ENCODE assay signal across 8 cellular contexts in the genomic region with DNA sequence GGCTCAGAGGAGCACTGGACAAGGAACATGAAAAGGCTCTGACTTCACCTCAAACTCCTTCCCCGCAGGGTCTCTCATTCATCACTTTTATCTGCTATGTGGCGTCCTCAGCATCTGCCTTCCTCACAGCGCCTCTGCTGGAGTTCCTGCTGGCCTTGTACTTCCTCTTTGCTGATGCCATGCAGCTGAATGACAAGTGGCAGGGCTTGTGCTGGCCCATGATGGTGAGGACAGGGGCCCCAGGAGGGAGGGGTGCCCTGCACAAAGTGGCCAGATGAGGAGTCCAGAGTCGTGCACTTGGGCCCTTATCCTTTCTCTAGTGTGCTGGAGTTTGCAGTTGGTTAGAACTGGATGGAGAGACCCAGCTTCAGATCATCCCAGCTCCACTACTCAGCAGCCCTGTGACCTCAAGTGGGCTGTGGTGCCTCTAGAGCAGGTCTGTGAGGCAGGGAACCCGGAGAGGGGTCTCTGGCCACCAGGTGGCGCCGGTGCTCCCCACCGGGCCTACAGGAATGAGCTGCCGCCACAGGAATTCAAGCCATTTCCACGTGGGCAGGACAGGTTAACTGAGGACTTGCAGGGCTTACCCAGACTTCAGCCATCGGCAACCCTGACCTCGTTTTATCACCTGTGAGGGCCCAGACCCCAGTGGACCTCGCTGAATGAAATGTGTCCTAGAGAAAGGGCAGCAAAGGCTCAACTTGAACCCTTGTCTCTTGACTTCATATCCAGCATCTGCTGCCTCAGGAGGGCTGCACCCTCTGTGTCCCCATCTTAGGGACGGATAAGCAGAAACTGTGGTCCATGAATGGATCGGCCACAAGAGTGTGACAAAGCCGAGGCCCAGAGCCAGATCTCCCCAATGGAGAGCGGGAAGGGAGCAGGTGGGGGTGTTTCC. TPM values are rescaled to one million over a fixed set of nuclear protein-coding genes. Genes with fewer than 3 reads are reported as not detected.
DNase-seq lines count a peak whose midpoint lies in the region; ATAC-seq, FAIRE-seq and TF ChIP-seq lines count a peak whose summit lies in the region.

No MANE protein-coding gene starts in this region.

- H3K4me2 ChIP-seq in HepG2 (ENCODE audit: low read depth, low read length), result 0 out of 2 replicates have a peak overlapping the region, but pooled peaks have one; percentile 15

- peaks cover 23 to 43% of the 10 kb centered on the region in 2 experiments for H3K36me3 ChIP-seq in HepG2 (replicated peaks in 1 of 2; ENCODE audit: control insufficient read depth in 1 of 2, insufficient read depth in 2 of 2, low read length in 2 of 2)

- BruUV-seq in HepG2 (replicated peaks; lab: Mats Ljungman, UMichigan), result no TSS peak

- H4K20me1 ChIP-seq in HepG2 (ENCODE audit: insufficient read depth, low read length), result peaks cover 13% of the 10 kb centered on the region; the same call in 1 of the 2 replicates

- H3K27ac Mint-ChIP-seq in activated CD4-positive, alpha-beta T cell treated with anti-CD3 and anti-CD28 coated beads, Interleukin-2, amount 10 ng/mL, durations not matched to agents 24 days and 14 days, result peak overlapping the region; percentile 76

- H3K27ac ChIP-seq in coronary artery (peak overlapping the region in 1 of 2 donors; percentile 52), HepG2 (ENCODE audit: extremely low read length, insufficient read depth, low read length) (peak overlapping the region; percentile 61)

- DNase-seq in EL (peak; percentile 87), NCI-H510A (lab: John Stamatoyannopoulos, UW) (peak; percentile 67), coronary artery (ENCODE audit: low spot score) (peak; percentile 88), HepG2 (ENCODE audit: low spot score) (peak; percentile 93)
- peak; percentile 94 for DNase-seq in activated CD4-positive, alpha-beta T cell treated with anti-CD3 and anti-CD28 coated beads, Interleukin-2, amount 10 ng/mL, durations not matched to agents 24 days and 14 days
- DNase-seq in stimulated activated CD4-positive, alpha-beta T cell treated with anti-CD3 and anti-CD28 coated beads, Interleukin-4, amount 100 ng/mL, for 48 hours (ENCODE audit: low read depth in 2 of 2), result peak; percentile 82 to 85

- WGBS in HepG2 (ENCODE audit: low lambda C conversion rate), result 69% methylated on average over 9 of the region's 17 CpGs

- peak; percentile 96 for TF ChIP-seq RAD21 in HepG2 (CRISPR knock-in tag; IDR thresholded peaks at IDR 0.05)

- no peak overlapping the region for H3K9ac ChIP-seq in HepG2 (ENCODE audit: insufficient read depth, low read depth, low read length)

- H3K36me3 Mint-ChIP-seq in activated CD4-positive, alpha-beta T cell treated with anti-CD3 and anti-CD28 coated beads, Interleukin-2, amount 10 ng/mL, durations not matched to agents 24 days and 14 days (ENCODE audit: low read depth), result peaks cover 50% of the 10 kb centered on the region

- H3K79me2 ChIP-seq in HepG2 (ENCODE audit: insufficient read depth, low read length), result peaks cover 9% of the 10 kb centered on the region

- H3K4me3 Mint-ChIP-seq in activated CD4-positive, alpha-beta T cell treated with anti-CD3 and anti-CD28 coated beads, Interleukin-2, amount 10 ng/mL, durations not matched to agents 24 days and 14 days, result peak overlapping the region; percentile 68

- ATAC-seq in HG02852 (IDR thresholded peaks at IDR 0.05; ENCODE audit: unreplicated experiment) (peak; percentile 33), HepG2 (peak; percentile 73), GM19324 (IDR thresholded peaks at IDR 0.05; ENCODE audit: low FRiP score, unreplicated experiment) (no peak)

- CTCF ChIA-PET in HepG2 (lab: Yijun Ruan, JAX; ENCODE audit: low intra/inter-chr PET ratio, low total read pairs), result interaction anchor here (0.9 to 3.0 kb wide), 5 partner anchors 42 to 259 kb away, joined by 3 to 12 read pairs (median 8); partner anchors contain the start of gene CMTM4

- no peaks in the 10 kb centered on the region for H3K9me3 ChIP-seq in HepG2 (ENCODE audit: low read length)

- H3K4me3 ChIP-seq in coronary artery, result no peak overlapping the region
- no peak overlapping the region for H3K4me3 ChIP-seq in HepG2 (replicated peaks in 1 of 3; ENCODE audit: insufficient read depth in 1 of 3, low read depth in 2 of 3, low read length in 3 of 3)

- POLR2A ChIA-PET in HepG2 (lab: Yijun Ruan, JAX), result interaction anchor here (0.6 to 2.1 kb wide), 9 partner anchors 9 to 202 kb away, joined by 3 to 15 read pairs (median 4); partner anchors contain the start of gene CKLF

- no peaks in the 10 kb centered on the region for H3K9me3 Mint-ChIP-seq in activated CD4-positive, alpha-beta T cell treated with anti-CD3 and anti-CD28 coated beads, Interleukin-2, amount 10 ng/mL, durations not matched to agents 24 days and 14 days

- FAIRE-seq in HepG2 (lab: Jason Lieb, UNC), result peak; percentile 88

- intact Hi-C loops in activated CD4-positive, alpha-beta T cell treated with anti-CD3 and anti-CD28 coated beads, Interleukin-2, amount 10 ng/mL, durations not matched to agents 24 days and 14 days (cut with micrococcal nuclease), result loop anchor here (1.0 to 5.0 kb wide), 4 partner anchors 131 to 264 kb away; partner anchors contain the start of gene DYNC1LI2
- intact Hi-C loops in HepG2 (cut with micrococcal nuclease; ENCODE audit: unreplicated experiment), result loop anchor here (1.0 to 2.0 kb wide), 6 partner anchors 43 to 265 kb away; no protein-coding TSS in a partner anchor

- in situ Hi-C loops in HepG2 (cut with HindIII; ENCODE audit: extremely low pct_ligation_motif_present, low pct_unique_long_range_greater_than_20kb), result loop anchor here (5.0 kb wide), 2 partner anchors 84 to 259 kb away; no protein-coding TSS in a partner anchor

- H3K27me3 ChIP-seq in HepG2 (ENCODE audit: control insufficient read depth in 1 of 2, insufficient read depth in 2 of 2, low read length in 2 of 2), result no peaks in the 10 kb centered on the region

- TF ChIP-seq CTCF in coronary artery (IDR thresholded peaks at IDR 0.05) (peak; percentile 80), HepG2 (CRISPR knock-in tag; IDR thresholded peaks at IDR 0.05) (peak; percentile 98)

- H3K4me1 Mint-ChIP-seq in activated CD4-positive, alpha-beta T cell treated with anti-CD3 and anti-CD28 coated beads, Interleukin-2, amount 10 ng/mL, durations not matched to agents 24 days and 14 days, result peaks cover 33% of the 10 kb centered on the region

- no peaks in the 10 kb centered on the region for H3K27me3 Mint-ChIP-seq in activated CD4-positive, alpha-beta T cell treated with anti-CD3 and anti-CD28 coated beads, Interleukin-2, amount 10 ng/mL, durations not matched to agents 24 days and 14 days

- H3K4me1 ChIP-seq in HepG2 (ENCODE audit: insufficient read depth, low read length), result peaks cover 40% of the 10 kb centered on the region

- TF ChIP-seq EP300 in HepG2 (IDR thresholded peaks at IDR 0.05; ENCODE audit: low read depth in 2 of 2, low read length in 2 of 2), result peak in 1 of 2 experiments; percentile 20; a peak in 2 of 4 replicates
- peak; percentile 42; the same call in 1 of the 2 replicates for TF ChIP-seq EP300 in HepG2 (CRISPR knock-in tag; IDR thresholded peaks at IDR 0.05; ENCODE audit: borderline replicate concordance)

- no peak overlapping the region for H2AFZ ChIP-seq in HepG2 (ENCODE audit: low read length)

- TF ChIP-seq POLR2A in HepG2 (IDR thresholded peaks at IDR 0.05; ENCODE audit: insufficient read depth in 1 of 2, low read depth in 2 of 2, low read length in 2 of 2), result peak in 1 of 2 experiments; percentile 35; a peak in 1 of 4 replicates

RNA-seq across cellular contexts. Expression of gene CMTM3, which starts 4.0 kb away (rescaled TPM):
- 95.6 and 100 TPM in 2 replicates for total RNA-seq in activated CD4-positive, alpha-beta T cell treated with anti-CD3 and anti-CD28 coated beads, Interleukin-2, amount 10 ng/mL, durations not matched to agents 24 days and 14 days
- 20.6 and 29.2 TPM in 2 replicates for total RNA-seq in HepG2 (2016; rRNA removed; fragmentation: Illumina TruSeq; extraction: Trizol)
- 14.7 and 15.6 TPM in 2 replicates for total RNA-seq in HepG2 (2016; cell fraction: cytosol; rRNA removed; fragmentation: Illumina TruSeq; extraction: Trizol; ENCODE audit: low read depth)
- 18.9 and 30.0 TPM in 2 replicates for total RNA-seq in HepG2 (2016; cell fraction: insoluble cytoplasmic fraction; rRNA removed; fragmentation: Illumina TruSeq; extraction: Trizol)
- 39.9 and 42.8 TPM in 2 replicates for total RNA-seq in HepG2 (2016; cell fraction: membrane; rRNA removed; fragmentation: Illumina TruSeq; extraction: Trizol)
- 19.8 and 22.0 TPM in 2 replicates for total RNA-seq in HepG2 (2016; cell fraction: nucleus; rRNA removed; fragmentation: Illumina TruSeq; extraction: Trizol)
- 48.7 and 62.0 TPM in 2 replicates for polyA plus RNA-seq in HepG2 (2011; rRNA removed)
- polyA plus RNA-seq in HepG2 (2011; cell fraction: cytosol; rRNA removed), result 53.5 and 62.3 TPM in 2 replicates
- 50.7 and 56.5 TPM in 2 replicates for polyA plus RNA-seq in HepG2 (2011; cell fraction: nucleus; rRNA removed)
- polyA plus RNA-seq in HepG2 (2012), result 36.1 and 48.8 TPM in 2 replicates
- 21.8 and 24.0 TPM in 2 replicates for polyA plus RNA-seq in HepG2 (2016; cell fraction: cytosol; fragmentation: Illumina TruSeq; extraction: Trizol; ENCODE audit: low read depth)
- polyA plus RNA-seq in HepG2 (2016; cell fraction: insoluble cytoplasmic fraction; fragmentation: Illumina TruSeq; extraction: Trizol; ENCODE audit: low read depth), result 31.5 and 37.2 TPM in 2 replicates
- 48.5 and 52.0 TPM in 2 replicates for polyA plus RNA-seq in HepG2 (2016; cell fraction: membrane; fragmentation: Illumina TruSeq; extraction: Trizol; ENCODE audit: low read depth)
- polyA plus RNA-seq in HepG2 (2016; cell fraction: nucleus; fragmentation: Illumina TruSeq; extraction: Trizol; ENCODE audit: insufficient read depth, low read depth), result 51.6 and 59.3 TPM in 2 replicates
- polyA minus RNA-seq in HepG2 (2011; rRNA and poly(A)+ RNA removed; ENCODE audit: low replicate concordance), result 1.7 and 102 TPM in 2 replicates
- 14.7 and 19.2 TPM in 2 replicates for polyA minus RNA-seq in HepG2 (2011; cell fraction: cytosol; rRNA and poly(A)+ RNA removed)
- polyA minus RNA-seq in HepG2 (2011; cell fraction: nucleus; rRNA and poly(A)+ RNA removed), result 16.0 and 25.4 TPM in 2 replicates

RNA-seq across cellular contexts. Expression of gene CMTM2, which starts 29.2 kb away (rescaled TPM):
- 0.51 and 0.95 TPM in 2 replicates for total RNA-seq in activated CD4-positive, alpha-beta T cell treated with anti-CD3 and anti-CD28 coated beads, Interleukin-2, amount 10 ng/mL, durations not matched to agents 24 days and 14 days
- total RNA-seq in HepG2 (2016; rRNA removed; fragmentation: Illumina TruSeq; extraction: Trizol), result not detected in 2 replicates
- not detected in 2 replicates for total RNA-seq in HepG2 (2016; cell fraction: cytosol; rRNA removed; fragmentation: Illumina TruSeq; extraction: Trizol; ENCODE audit: low read depth)
- not detected in 2 replicates for total RNA-seq in HepG2 (2016; cell fraction: insoluble cytoplasmic fraction; rRNA removed; fragmentation: Illumina TruSeq; extraction: Trizol)
- total RNA-seq in HepG2 (2016; cell fraction: membrane; rRNA removed; fragmentation: Illumina TruSeq; extraction: Trizol), result not detected in 2 replicates
- not detected in 2 replicates for total RNA-seq in HepG2 (2016; cell fraction: nucleus; rRNA removed; fragmentation: Illumina TruSeq; extraction: Trizol)
- polyA plus RNA-seq in HepG2 (2011; rRNA removed), result not detected in 2 replicates
- not detected in 2 replicates for polyA plus RNA-seq in HepG2 (2011; cell fraction: cytosol; rRNA removed)
- polyA plus RNA-seq in HepG2 (2011; cell fraction: nucleus; rRNA removed), result not detected in 2 replicates
- not detected in 2 replicates for polyA plus RNA-seq in HepG2 (2012)
- polyA plus RNA-seq in HepG2 (2016; cell fraction: cytosol; fragmentation: Illumina TruSeq; extraction: Trizol; ENCODE audit: low read depth), result not detected in 2 replicates
- polyA plus RNA-seq in HepG2 (2016; cell fraction: insoluble cytoplasmic fraction; fragmentation: Illumina TruSeq; extraction: Trizol; ENCODE audit: low read depth), result not detected in 2 replicates
- not detected in 2 replicates for polyA plus RNA-seq in HepG2 (2016; cell fraction: membrane; fragmentation: Illumina TruSeq; extraction: Trizol; ENCODE audit: low read depth)
- not detected in 2 replicates for polyA plus RNA-seq in HepG2 (2016; cell fraction: nucleus; fragmentation: Illumina TruSeq; extraction: Trizol; ENCODE audit: insufficient read depth, low read depth)
- polyA minus RNA-seq in HepG2 (2011; rRNA and poly(A)+ RNA removed; ENCODE audit: low replicate concordance), result not detected in 2 replicates
- not detected in 2 replicates for polyA minus RNA-seq in HepG2 (2011; cell fraction: cytosol; rRNA and poly(A)+ RNA removed)
- polyA minus RNA-seq in HepG2 (2011; cell fraction: nucleus; rRNA and poly(A)+ RNA removed), result not detected in 2 replicates

RNA-seq across cellular contexts. Expression of gene CMTM1, which starts 42.3 kb away (rescaled TPM):
- 12.2 and 13.6 TPM in 2 replicates for total RNA-seq in activated CD4-positive, alpha-beta T cell treated with anti-CD3 and anti-CD28 coated beads, Interleukin-2, amount 10 ng/mL, durations not matched to agents 24 days and 14 days
- total RNA-seq in HepG2 (2016; rRNA removed; fragmentation: Illumina TruSeq; extraction: Trizol), result 1.7 and 1.9 TPM in 2 replicates
- total RNA-seq in HepG2 (2016; cell fraction: cytosol; rRNA removed; fragmentation: Illumina TruSeq; extraction: Trizol; ENCODE audit: low read depth), result 0.30 TPM in 1 of 2 replicates, not detected in the other
- 2.0 TPM in 2 replicates for total RNA-seq in HepG2 (2016; cell fraction: insoluble cytoplasmic fraction; rRNA removed; fragmentation: Illumina TruSeq; extraction: Trizol)
- total RNA-seq in HepG2 (2016; cell fraction: membrane; rRNA removed; fragmentation: Illumina TruSeq; extraction: Trizol), result 0.77 and 0.93 TPM in 2 replicates
- total RNA-seq in HepG2 (2016; cell fraction: nucleus; rRNA removed; fragmentation: Illumina TruSeq; extraction: Trizol), result 1.3 and 1.6 TPM in 2 replicates
- 2.9 and 3.0 TPM in 2 replicates for polyA plus RNA-seq in HepG2 (2011; rRNA removed)
- 2.0 and 3.6 TPM in 2 replicates for polyA plus RNA-seq in HepG2 (2011; cell fraction: cytosol; rRNA removed)
- polyA plus RNA-seq in HepG2 (2011; cell fraction: nucleus; rRNA removed), result 3.5 and 4.0 TPM in 2 replicates
- polyA plus RNA-seq in HepG2 (2012), result 2.3 and 2.4 TPM in 2 replicates
- polyA plus RNA-seq in HepG2 (2016; cell fraction: cytosol; fragmentation: Illumina TruSeq; extraction: Trizol; ENCODE audit: low read depth), result 0.19 TPM in 1 of 2 replicates, not detected in the other
- polyA plus RNA-seq in HepG2 (2016; cell fraction: insoluble cytoplasmic fraction; fragmentation: Illumina TruSeq; extraction: Trizol; ENCODE audit: low read depth), result 1.5 and 2.0 TPM in 2 replicates
- polyA plus RNA-seq in HepG2 (2016; cell fraction: membrane; fragmentation: Illumina TruSeq; extraction: Trizol; ENCODE audit: low read depth), result 0.64 and 0.72 TPM in 2 replicates
- 2.1 TPM in 2 replicates for polyA plus RNA-seq in HepG2 (2016; cell fraction: nucleus; fragmentation: Illumina TruSeq; extraction: Trizol; ENCODE audit: insufficient read depth, low read depth)
- polyA minus RNA-seq in HepG2 (2011; rRNA and poly(A)+ RNA removed; ENCODE audit: low replicate concordance), result 2.2 and 5.1 TPM in 2 replicates
- polyA minus RNA-seq in HepG2 (2011; cell fraction: cytosol; rRNA and poly(A)+ RNA removed), result 2.7 and 3.4 TPM in 2 replicates
- 3.2 and 6.3 TPM in 2 replicates for polyA minus RNA-seq in HepG2 (2011; cell fraction: nucleus; rRNA and poly(A)+ RNA removed)

RNA-seq across cellular contexts. Expression of gene CKLF, which starts 56.1 kb away (rescaled TPM):
- total RNA-seq in activated CD4-positive, alpha-beta T cell treated with anti-CD3 and anti-CD28 coated beads, Interleukin-2, amount 10 ng/mL, durations not matched to agents 24 days and 14 days, result 145 and 146 TPM in 2 replicates
- 83.0 and 120 TPM in 2 replicates for total RNA-seq in HepG2 (2016; rRNA removed; fragmentation: Illumina TruSeq; extraction: Trizol)
- total RNA-seq in HepG2 (2016; cell fraction: cytosol; rRNA removed; fragmentation: Illumina TruSeq; extraction: Trizol; ENCODE audit: low read depth), result 262 and 384 TPM in 2 replicates
- 80.2 and 129 TPM in 2 replicates for total RNA-seq in HepG2 (2016; cell fraction: insoluble cytoplasmic fraction; rRNA removed; fragmentation: Illumina TruSeq; extraction: Trizol)
- 165 and 224 TPM in 2 replicates for total RNA-seq in HepG2 (2016; cell fraction: membrane; rRNA removed; fragmentation: Illumina TruSeq; extraction: Trizol)
- 56.6 and 61.7 TPM in 2 replicates for total RNA-seq in HepG2 (2016; cell fraction: nucleus; rRNA removed; fragmentation: Illumina TruSeq; extraction: Trizol)
- polyA plus RNA-seq in HepG2 (2011; rRNA removed), result 152 and 167 TPM in 2 replicates
- 201 and 220 TPM in 2 replicates for polyA plus RNA-seq in HepG2 (2011; cell fraction: cytosol; rRNA removed)
- polyA plus RNA-seq in HepG2 (2011; cell fraction: nucleus; rRNA removed), result 45.6 and 74.1 TPM in 2 replicates
- 78.5 and 108 TPM in 2 replicates for polyA plus RNA-seq in HepG2 (2012)
- 345 and 456 TPM in 2 replicates for polyA plus RNA-seq in HepG2 (2016; cell fraction: cytosol; fragmentation: Illumina TruSeq; extraction: Trizol; ENCODE audit: low read depth)
- 86.2 and 89.6 TPM in 2 replicates for polyA plus RNA-seq in HepG2 (2016; cell fraction: insoluble cytoplasmic fraction; fragmentation: Illumina TruSeq; extraction: Trizol; ENCODE audit: low read depth)
- polyA plus RNA-seq in HepG2 (2016; cell fraction: membrane; fragmentation: Illumina TruSeq; extraction: Trizol; ENCODE audit: low read depth), result 169 and 229 TPM in 2 replicates
- 90.2 and 116 TPM in 2 replicates for polyA plus RNA-seq in HepG2 (2016; cell fraction: nucleus; fragmentation: Illumina TruSeq; extraction: Trizol; ENCODE audit: insufficient read depth, low read depth)
- polyA minus RNA-seq in HepG2 (2011; rRNA and poly(A)+ RNA removed; ENCODE audit: low replicate concordance), result 41.9 and 49.9 TPM in 2 replicates
- 32.4 and 34.8 TPM in 2 replicates for polyA minus RNA-seq in HepG2 (2011; cell fraction: cytosol; rRNA and poly(A)+ RNA removed)
- 23.4 and 35.9 TPM in 2 replicates for polyA minus RNA-seq in HepG2 (2011; cell fraction: nucleus; rRNA and poly(A)+ RNA removed)

RNA-seq across cellular contexts. Expression of gene TK2, which starts 58.6 kb away (rescaled TPM):
- 5.8 and 6.7 TPM in 2 replicates for total RNA-seq in activated CD4-positive, alpha-beta T cell treated with anti-CD3 and anti-CD28 coated beads, Interleukin-2, amount 10 ng/mL, durations not matched to agents 24 days and 14 days
- total RNA-seq in HepG2 (2016; rRNA removed; fragmentation: Illumina TruSeq; extraction: Trizol), result 18.7 and 19.0 TPM in 2 replicates
- 6.7 and 7.1 TPM in 2 replicates for total RNA-seq in HepG2 (2016; cell fraction: cytosol; rRNA removed; fragmentation: Illumina TruSeq; extraction: Trizol; ENCODE audit: low read depth)
- total RNA-seq in HepG2 (2016; cell fraction: insoluble cytoplasmic fraction; rRNA removed; fragmentation: Illumina TruSeq; extraction: Trizol), result 18.5 and 19.5 TPM in 2 replicates
- total RNA-seq in HepG2 (2016; cell fraction: membrane; rRNA removed; fragmentation: Illumina TruSeq; extraction: Trizol), result 12.7 and 13.2 TPM in 2 replicates
- total RNA-seq in HepG2 (2016; cell fraction: nucleus; rRNA removed; fragmentation: Illumina TruSeq; extraction: Trizol), result 24.4 and 27.5 TPM in 2 replicates
- polyA plus RNA-seq in HepG2 (2011; rRNA removed), result 21.0 and 30.8 TPM in 2 replicates
- polyA plus RNA-seq in HepG2 (2011; cell fraction: cytosol; rRNA removed), result 10.3 and 11.7 TPM in 2 replicates
- 74.0 and 103 TPM in 2 replicates for polyA plus RNA-seq in HepG2 (2011; cell fraction: nucleus; rRNA removed)
- 12.9 and 15.4 TPM in 2 replicates for polyA plus RNA-seq in HepG2 (2012)
- 3.7 and 4.7 TPM in 2 replicates for polyA plus RNA-seq in HepG2 (2016; cell fraction: cytosol; fragmentation: Illumina TruSeq; extraction: Trizol; ENCODE audit: low read depth)
- 15.5 and 18.0 TPM in 2 replicates for polyA plus RNA-seq in HepG2 (2016; cell fraction: insoluble cytoplasmic fraction; fragmentation: Illumina TruSeq; extraction: Trizol; ENCODE audit: low read depth)
- polyA plus RNA-seq in HepG2 (2016; cell fraction: membrane; fragmentation: Illumina TruSeq; extraction: Trizol; ENCODE audit: low read depth), result 7.7 and 9.3 TPM in 2 replicates
- 34.2 and 36.3 TPM in 2 replicates for polyA plus RNA-seq in HepG2 (2016; cell fraction: nucleus; fragmentation: Illumina TruSeq; extraction: Trizol; ENCODE audit: insufficient read depth, low read depth)
- polyA minus RNA-seq in HepG2 (2011; rRNA and poly(A)+ RNA removed; ENCODE audit: low replicate concordance), result 27.6 and 35.2 TPM in 2 replicates
- polyA minus RNA-seq in HepG2 (2011; cell fraction: cytosol; rRNA and poly(A)+ RNA removed), result 6.0 and 6.2 TPM in 2 replicates
- polyA minus RNA-seq in HepG2 (2011; cell fraction: nucleus; rRNA and poly(A)+ RNA removed), result 23.8 and 26.7 TPM in 2 replicates
